ENCODE assay signal across 23 cellular contexts in the genomic region with DNA sequence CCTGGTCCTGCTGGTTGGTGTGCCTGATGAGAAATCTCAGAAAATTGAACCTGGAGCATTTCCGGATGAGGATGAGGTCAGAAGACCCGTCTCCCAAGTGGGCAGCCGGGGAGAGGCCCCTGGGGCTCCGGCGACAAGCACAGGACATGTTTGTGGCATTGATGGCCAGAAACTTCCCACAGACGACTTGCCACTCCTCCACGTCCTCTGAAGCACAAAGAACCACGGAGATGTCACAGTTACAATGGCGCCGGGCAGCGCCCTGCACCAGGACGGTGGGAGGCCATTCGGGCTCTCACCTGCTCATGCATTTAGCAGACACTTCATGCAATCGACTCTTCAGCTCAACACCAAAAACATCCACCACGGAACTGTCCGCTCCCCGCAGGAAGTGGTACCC. TPM values are rescaled to one million over a fixed set of nuclear protein-coding genes. Genes with fewer than 3 reads are reported as not detected.
DNase-seq lines count a peak whose midpoint lies in the region; ATAC-seq and TF ChIP-seq lines count a peak whose summit lies in the region.
"Had no signal": no experiment of that assay in that cellular context is flagged by ENCODE, and none has a peak within 500 bp of the region (broad histone marks: within the 10 kb centered on the region; RNA-seq: fewer than 3 reads in every experiment).

No MANE protein-coding gene starts in this region.

- H3K36me3 ChIP-seq in mucosa of descending colon (ENCODE audit: low read depth), result peaks cover 15% of the 10 kb centered on the region

- H3K27me3 Mint-ChIP-seq in activated T-cell treated with anti-CD3 and anti-CD28 coated beads, Interleukin-2, amount 50 U/mL, for 24 hours, result no peaks in the 10 kb centered on the region
- H3K27me3 Mint-ChIP-seq in activated T-cell treated with anti-CD3 and anti-CD28 coated beads, Interleukin-2, amount 50 U/mL, for 72 hours (ENCODE audit: low read depth), result no peaks in the 10 kb centered on the region
- H3K27me3 Mint-ChIP-seq in naive thymus-derived CD8-positive, alpha-beta T cell, result no peaks in the 10 kb centered on the region
- H3K27me3 Mint-ChIP-seq: CD4-positive, CD25-positive, alpha-beta regulatory T cell; CD8-positive, alpha-beta memory T cell had no signal

- peaks cover 21% of the 10 kb centered on the region for H3K4me1 ChIP-seq in mucosa of descending colon (ENCODE audit: low read depth)
- H3K4me1 ChIP-seq: A549, HAP-1 had no signal

- ATAC-seq in activated T-cell treated with anti-CD3 and anti-CD28 coated beads, Interleukin-2, amount 50 U/mL, for 72 hours (replicated peaks in 1 of 2), result no peak
- ATAC-seq in mucosa of descending colon (no peak), GM21381 (IDR thresholded peaks at IDR 0.05; ENCODE audit: unreplicated experiment) (no peak)
- no peak for ATAC-seq in naive thymus-derived CD8-positive, alpha-beta T cell
- ATAC-seq: A549, GM12878, HepG2 had no signal

- H3K27ac Mint-ChIP-seq in activated T-cell treated with anti-CD3 and anti-CD28 coated beads, Interleukin-2, amount 50 U/mL, for 24 hours, result peak overlapping the region; percentile 65
- no peak overlapping the region for H3K27ac Mint-ChIP-seq in activated T-cell treated with anti-CD3 and anti-CD28 coated beads, Interleukin-2, amount 50 U/mL, for 72 hours
- H3K27ac Mint-ChIP-seq in naive thymus-derived CD8-positive, alpha-beta T cell, result peak overlapping the region in 1 of 10 donors; percentile 44
- H3K27ac Mint-ChIP-seq: CD4-positive, CD25-positive, alpha-beta regulatory T cell; IgD-negative memory B cell had no signal

- intact Hi-C loops in mucosa of descending colon (cut with DNase I, micrococcal nuclease), result no loop called here

- H3K27ac ChIP-seq in RWPE1, result peak overlapping the region; percentile 15; the same call in 1 of the 2 replicates
- H3K27ac ChIP-seq: 22Rv1, A549, GM23248 had no signal

- H3K36me3 Mint-ChIP-seq in activated T-cell treated with anti-CD3 and anti-CD28 coated beads, Interleukin-2, amount 50 U/mL, for 24 hours (ENCODE audit: low read depth), result peaks cover 89% of the 10 kb centered on the region
- peaks cover 4 to 20% of the 10 kb centered on the region in 2 donors for H3K36me3 Mint-ChIP-seq in activated T-cell treated with anti-CD3 and anti-CD28 coated beads, Interleukin-2, amount 50 U/mL, for 72 hours (ENCODE audit: insufficient read depth in 2 of 2)
- peaks cover 0 to 84% (median 12%) of the 10 kb centered on the region in 3 donors for H3K36me3 Mint-ChIP-seq in naive thymus-derived CD8-positive, alpha-beta T cell

- H3K9me3 Mint-ChIP-seq in activated T-cell treated with anti-CD3 and anti-CD28 coated beads, Interleukin-2, amount 50 U/mL, for 24 hours, result no peaks in the 10 kb centered on the region
- H3K9me3 Mint-ChIP-seq in activated T-cell treated with anti-CD3 and anti-CD28 coated beads, Interleukin-2, amount 50 U/mL, for 72 hours, result no peaks in the 10 kb centered on the region
- H3K9me3 Mint-ChIP-seq in naive thymus-derived CD8-positive, alpha-beta T cell, result no peaks in the 10 kb centered on the region
- H3K9me3 Mint-ChIP-seq: CD4-positive, CD25-positive, alpha-beta regulatory T cell; CD8-positive, alpha-beta memory T cell; IgD-negative memory B cell had no signal

- H3K9me3 ChIP-seq in mucosa of descending colon, result no peaks in the 10 kb centered on the region
- H3K9me3 ChIP-seq: A549, HAP-1 had no signal

- H3K4me3 ChIP-seq in mucosa of descending colon, result no peak overlapping the region
- H3K4me3 ChIP-seq: A549, GM12878, GM23248, HAP-1 had no signal

- no peak for DNase-seq in activated T-cell treated with anti-CD3 and anti-CD28 coated beads, Interleukin-2, amount 50 U/mL, for 24 hours
- no peak for DNase-seq in activated T-cell treated with anti-CD3 and anti-CD28 coated beads, Interleukin-2, amount 50 U/mL, for 72 hours
- DNase-seq in RWPE1 (ENCODE audit: low spot score) (no peak), mucosa of descending colon (peak in 2 of 3 donors; percentile 17 to 22)
- DNase-seq in stimulated activated CD4-positive, alpha-beta T cell treated with anti-CD3 and anti-CD28 coated beads, Interleukin-15, amount 100 ng/mL, for 24 hours, result no peak
- no peak for DNase-seq in naive thymus-derived CD8-positive, alpha-beta T cell
- DNase-seq: AML-193; C1 segment of cervical spinal cord; CD4-positive, CD25-positive, alpha-beta regulatory T cell; CD8-positive, alpha-beta memory T cell; COR-L47; DMS 273 treated with DMSO at 0.1 percent for 48 hours; DMS53; DND-41; EL; GM23248 had no signal

- CTCF ChIA-PET in RWPE1 (lab: Yijun Ruan, JAX), result no interaction called here

- peaks cover 2% of the 10 kb centered on the region for H3K4me1 Mint-ChIP-seq in activated T-cell treated with anti-CD3 and anti-CD28 coated beads, Interleukin-2, amount 50 U/mL, for 24 hours (ENCODE audit: low read depth)
- no peaks in the 10 kb centered on the region for H3K4me1 Mint-ChIP-seq in activated T-cell treated with anti-CD3 and anti-CD28 coated beads, Interleukin-2, amount 50 U/mL, for 72 hours (ENCODE audit: low read depth)
- H3K4me1 Mint-ChIP-seq in naive thymus-derived CD8-positive, alpha-beta T cell, result peaks cover 0 to 3% (median under 1%) of the 10 kb centered on the region in 4 donors
- H3K4me1 Mint-ChIP-seq: CD8-positive, alpha-beta memory T cell had no signal

- POLR2A ChIA-PET in RWPE1 (lab: Yijun Ruan, JAX; ENCODE audit: low non-redundant PET), result no interaction called here
- POLR2A ChIA-PET in naive thymus-derived CD8-positive, alpha-beta T cell (lab: Charles Lee), result no interaction called here

- H3K4me3 Mint-ChIP-seq in activated T-cell treated with anti-CD3 and anti-CD28 coated beads, Interleukin-2, amount 50 U/mL, for 24 hours, result no peak overlapping the region
- H3K4me3 Mint-ChIP-seq in activated T-cell treated with anti-CD3 and anti-CD28 coated beads, Interleukin-2, amount 50 U/mL, for 72 hours, result no peak overlapping the region
- H3K4me3 Mint-ChIP-seq in naive thymus-derived CD8-positive, alpha-beta T cell, result no peak overlapping the region
- H3K4me3 Mint-ChIP-seq: CD4-positive, CD25-positive, alpha-beta regulatory T cell; CD8-positive, alpha-beta memory T cell; IgD-negative memory B cell had no signal

- TF ChIP-seq CTCF in RWPE1 (conservative IDR thresholded peaks at IDR 0.05; ENCODE audit: low read depth) (no peak), mucosa of descending colon (IDR thresholded peaks at IDR 0.05) (no peak)

RNA-seq across cellular contexts. Expression of a gene that starts 46.5 kb away (rescaled TPM):
- 10 to 100 TPM; 38.6 to 53.1 TPM for total RNA-seq in activated T-cell treated with anti-CD3 and anti-CD28 coated beads, Interleukin-2, amount 50 U/mL, for 72 hours
- total RNA-seq in mucosa of descending colon, result 10 to 100 TPM; 40.3 to 51.7 (median 50.0) TPM
- 100 to 1,000 TPM; 175 to 185 TPM for total RNA-seq in naive thymus-derived CD8-positive, alpha-beta T cell
- polyA plus RNA-seq in naive thymus-derived CD8-positive, alpha-beta T cell, result 10 to 100 TPM; 39.4 to 61.2 (median 41.6) TPM

Comparison
In these comparisons a context has a peak if more than half of its experiments do, and no peak if none do; other contexts are left out.
1. DNase-seq: peak in mucosa of descending colon (2 of 3); none in activated T-cell treated with anti-CD3 and anti-CD28 coated beads, Interleukin-2, amount 50 U/mL, for 24 hours (single experiment), activated T-cell treated with anti-CD3 and anti-CD28 coated beads, Interleukin-2, amount 50 U/mL, for 72 hours (0 of 2), RWPE1 (single experiment), stimulated activated CD4-positive, alpha-beta T cell treated with anti-CD3 and anti-CD28 coated beads, Interleukin-15, amount 100 ng/mL, for 24 hours (single experiment) and naive thymus-derived CD8-positive, alpha-beta T cell (0 of 10).